ENCODE assay signal across 35 cellular contexts in genomic region chr1:230794431-230794830, GRCh38. TPM values are rescaled to one million over a fixed set of nuclear protein-coding genes. Genes with fewer than 3 reads are reported as not detected.
DNase-seq lines count a peak whose midpoint lies in the region; ATAC-seq and TF ChIP-seq lines count a peak whose summit lies in the region.
"Had no signal": no experiment of that assay in that cellular context is flagged by ENCODE, and none has a peak within 500 bp of the region (broad histone marks: within the 10 kb centered on the region; RNA-seq: fewer than 3 reads in every experiment).

No MANE protein-coding gene starts in this region.

- no peaks in the 10 kb centered on the region for H3K9me2 ChIP-seq in SK-N-SH

- no peak for TF ChIP-seq EP300 in SK-N-SH (IDR thresholded peaks at IDR 0.05; ENCODE audit: borderline replicate concordance in 1 of 2, low read depth in 1 of 2, low read length in 1 of 2)

- H3K36me3 ChIP-seq in SK-N-SH (replicated peaks in 1 of 2; ENCODE audit: control insufficient read depth in 1 of 2, insufficient read depth in 2 of 2, low read length in 1 of 2): no peaks in the 10 kb centered on the region
- H3K36me3 ChIP-seq: colonic mucosa, gastrocnemius medialis, HAP-1, neutrophil, sigmoid colon, SJSA1, uterus had no signal

- H4K20me1 ChIP-seq in SK-N-SH (ENCODE audit: insufficient read depth): no peaks in the 10 kb centered on the region

- H3K4me3 ChIP-seq in AG10803 (ENCODE audit: low read length) (no peak overlapping the region), SK-N-SH (ENCODE audit: low read depth in 2 of 2, low read length in 1 of 2) (no peak overlapping the region)
- H3K4me3 ChIP-seq: A549, colonic mucosa, gastrocnemius medialis, HAP-1, psoas muscle, sigmoid colon, SJSA1, uterus had no signal

- H3K27me3 ChIP-seq in SK-N-SH (ENCODE audit: insufficient read depth): no peaks in the 10 kb centered on the region
- H3K27me3 ChIP-seq: colonic mucosa, gastrocnemius medialis, sigmoid colon, SJSA1, uterus had no signal

- no peaks in the 10 kb centered on the region for H3K9me3 Mint-ChIP-seq in naive thymus-derived CD8-positive, alpha-beta T cell
- H3K9me3 Mint-ChIP-seq in mesothelial cell of epicardium: no peaks in the 10 kb centered on the region
- H3K9me3 Mint-ChIP-seq: activated T-helper 1 cell treated with anti-CD3 and anti-CD28 coated beads, Interleukin-12 subunit alpha, Interleukin-12 subunit beta, Interleukin-2, Interleukin-4 antibody, amounts not matched to agents 30 ng/mL and 10 ng/mL and 1 ng/mL, durations not matched to agents 14 hours and 24 hours and 36 hours; stimulated activated naive B cell treated with anti-CD40 and anti-IgM and Interleukin-4, amounts not matched to agents 10 μg/mL and 1 μg/mL and 100 μg/mL, for 72 hours had no signal

- no peaks in the 10 kb centered on the region for H3F3A ChIP-seq in SK-N-SH (replicated peaks; ENCODE audit: insufficient read depth)

- H3K9me3 ChIP-seq in SK-N-SH: no peaks in the 10 kb centered on the region
- H3K9me3 ChIP-seq: A549, colonic mucosa, gastrocnemius medialis, HAP-1, neutrophil, psoas muscle, sigmoid colon, SJSA1, uterus had no signal

- POLR2A ChIA-PET in SK-N-SH (lab: Yijun Ruan, JAX): no interaction called here
- POLR2A ChIA-PET in naive thymus-derived CD8-positive, alpha-beta T cell (lab: Charles Lee): no interaction called here

- ATAC-seq in naive thymus-derived CD8-positive, alpha-beta T cell: no peak
- no peak for ATAC-seq in GM19023 (IDR thresholded peaks at IDR 0.05; ENCODE audit: unreplicated experiment)
- ATAC-seq: A549; activated CD4-positive, CD25-positive, alpha-beta regulatory T cell treated with anti-CD3 and anti-CD28 coated beads, Interleukin-2, amount 50 U/mL, for 24 hours; esophagus mucosa; gastrocnemius medialis; left lobe of liver; psoas muscle; stimulated activated naive B cell treated with anti-CD40 and anti-IgM and Interleukin-4, amounts not matched to agents 10 μg/mL and 1 μg/mL and 100 μg/mL, for 72 hours had no signal

- no peaks in the 10 kb centered on the region for H3K4me1 ChIP-seq in SK-N-SH (ENCODE audit: control insufficient read depth in 1 of 2, insufficient read depth in 2 of 2, low read depth in 1 of 2, low read length in 1 of 2)
- H3K4me1 ChIP-seq: A549, colonic mucosa, gastrocnemius medialis, HAP-1, psoas muscle, sigmoid colon, SJSA1, uterus had no signal

- CTCF ChIA-PET in SK-N-SH (lab: Yijun Ruan, JAX): interaction anchor here (0.7 to 1.6 kb wide), 3 partner anchors 13 to 151 kb away, joined by 3 to 5 read pairs (median 3); no protein-coding TSS in a partner anchor

- H3K4me1 Mint-ChIP-seq in naive thymus-derived CD8-positive, alpha-beta T cell: peaks cover 0 to 3% (median 0%) of the 10 kb centered on the region in 4 donors
- H3K4me1 Mint-ChIP-seq in mesothelial cell of epicardium: peaks cover 13% of the 10 kb centered on the region
- H3K4me1 Mint-ChIP-seq: stimulated activated naive B cell treated with anti-CD40 and anti-IgM and Interleukin-4, amounts not matched to agents 10 μg/mL and 1 μg/mL and 100 μg/mL, for 72 hours had no signal

- no peak overlapping the region for H3K4me3 Mint-ChIP-seq in naive thymus-derived CD8-positive, alpha-beta T cell
- H3K4me3 Mint-ChIP-seq in mesothelial cell of epicardium: no peak overlapping the region
- H3K4me3 Mint-ChIP-seq: activated T-helper 1 cell treated with anti-CD3 and anti-CD28 coated beads, Interleukin-12 subunit alpha, Interleukin-12 subunit beta, Interleukin-2, Interleukin-4 antibody, amounts not matched to agents 30 ng/mL and 10 ng/mL and 1 ng/mL, durations not matched to agents 14 hours and 24 hours and 36 hours; stimulated activated naive B cell treated with anti-CD40 and anti-IgM and Interleukin-4, amounts not matched to agents 10 μg/mL and 1 μg/mL and 100 μg/mL, for 72 hours had no signal

- H2AFZ ChIP-seq in SK-N-SH (ENCODE audit: low read depth): no peak overlapping the region

- no peaks in the 10 kb centered on the region for H3K79me2 ChIP-seq in SK-N-SH (ENCODE audit: insufficient read depth)

- H3K27ac Mint-ChIP-seq in naive thymus-derived CD8-positive, alpha-beta T cell: no peak overlapping the region
- no peak overlapping the region for H3K27ac Mint-ChIP-seq in mesothelial cell of epicardium
- H3K27ac Mint-ChIP-seq: activated T-helper 1 cell treated with anti-CD3 and anti-CD28 coated beads, Interleukin-12 subunit alpha, Interleukin-12 subunit beta, Interleukin-2, Interleukin-4 antibody, amounts not matched to agents 30 ng/mL and 10 ng/mL and 1 ng/mL, durations not matched to agents 14 hours and 24 hours and 36 hours; stimulated activated naive B cell treated with anti-CD40 and anti-IgM and Interleukin-4, amounts not matched to agents 10 μg/mL and 1 μg/mL and 100 μg/mL, for 72 hours had no signal

- H3K27me3 Mint-ChIP-seq in naive thymus-derived CD8-positive, alpha-beta T cell: peaks cover 1 to 43% (median 22%) of the 10 kb centered on the region in 5 donors
- H3K27me3 Mint-ChIP-seq in mesothelial cell of epicardium (ENCODE audit: low read depth): peaks cover 3% of the 10 kb centered on the region

- no peaks in the 10 kb centered on the region for H3K36me3 Mint-ChIP-seq in naive thymus-derived CD8-positive, alpha-beta T cell
- H3K36me3 Mint-ChIP-seq in mesothelial cell of epicardium: no peaks in the 10 kb centered on the region
- H3K36me3 Mint-ChIP-seq: stimulated activated naive B cell treated with anti-CD40 and anti-IgM and Interleukin-4, amounts not matched to agents 10 μg/mL and 1 μg/mL and 100 μg/mL, for 72 hours had no signal

- TF ChIP-seq CTCF in AG10803 (conservative IDR thresholded peaks at IDR 0.05; ENCODE audit: low read length) (no peak), SK-N-SH (IDR thresholded peaks at IDR 0.05) (no peak), mesothelial cell of epicardium (IDR thresholded peaks at IDR 0.05; ENCODE audit: unreplicated experiment) (no peak)

- WGBS in SK-N-SH (ENCODE audit: low lambda C conversion rate): 19% methylated on average over 5 of the region's 5 CpGs

- no peak for TF ChIP-seq RAD21 in SK-N-SH (IDR thresholded peaks at IDR 0.05; ENCODE audit: low read length)

- peak; percentile 31 for DNase-seq in AG10803 (ENCODE audit: low read depth)
- DNase-seq in EL: peak; percentile 8
- peak; percentile 39 for DNase-seq in SK-N-SH
- peak; percentile 52 for DNase-seq in fibroblast of peridontal ligament (ENCODE audit: extremely low read depth)
- no peak for DNase-seq in activated CD4-positive, CD25-positive, alpha-beta regulatory T cell (lab: John Stamatoyannopoulos, UW)
- DNase-seq in naive thymus-derived CD8-positive, alpha-beta T cell: no peak
- no peak for DNase-seq in mesothelial cell of epicardium (ENCODE audit: low spot score in 2 of 2, unreplicated experiment in 2 of 2)
- DNase-seq: activated CD4-positive, alpha-beta T cell treated with anti-CD3 and anti-CD28 coated beads, Interleukin-2, amount 50 U/mL, for 48 hours; activated naive CD4-positive, alpha-beta T cell treated with anti-CD3 and anti-CD28 coated beads, Interleukin-2, amount 50 U/mL, for 16 hours; colonic mucosa; DMS79; gastrocnemius medialis; mesenchymal stem cell; MM.1S; NCI-H1417 treated with DMSO at 0.1 percent for 48 hours; sigmoid colon; stimulated activated CD4-positive, alpha-beta T cell treated with anti-CD3 and anti-CD28 coated beads, Interleukin-4, amount 100 ng/mL, for 4 hours; stimulated activated naive B cell treated with anti-CD40 and anti-IgM and Interleukin-4, amounts not matched to agents 10 μg/mL and 1 μg/mL and 100 μg/mL, for 72 hours; uterus had no signal

- no peak overlapping the region for H3K4me2 ChIP-seq in SK-N-SH
- H3K4me2 ChIP-seq: A549 had no signal

- H3K9ac ChIP-seq in SK-N-SH: no peak overlapping the region

- H3K27ac ChIP-seq in SK-N-SH (ENCODE audit: low read depth in 2 of 2, low read length in 1 of 2): no peak overlapping the region
- H3K27ac ChIP-seq: A549, colonic mucosa, gastrocnemius medialis, neutrophil, psoas muscle, sigmoid colon, SJSA1, uterus had no signal

TF ChIP-seq in SK-N-SH, 30 proteins besides CTCF, POLR2A, EP300 and RAD21:
- TF ChIP-seq EZH2phosphoT487 (IDR thresholded peaks at IDR 0.05; ENCODE audit: borderline replicate concordance, low read depth) (no peak), RXRA (IDR thresholded peaks at IDR 0.05; ENCODE audit: borderline replicate concordance, low read depth) (no peak), NFIC (IDR thresholded peaks at IDR 0.05; ENCODE audit: borderline replicate concordance) (peak; percentile 58), RCOR1 (IDR thresholded peaks at IDR 0.05; ENCODE audit: low read length) (0 out of 2 replicates have a peak, but pooled peaks have one; percentile 28), RFX5 (IDR thresholded peaks at IDR 0.05; ENCODE audit: low read length) (no peak), MXI1 (IDR thresholded peaks at IDR 0.05; ENCODE audit: low read depth, low read length) (no peak), TCF12 (IDR thresholded peaks at IDR 0.05) (0 out of 2 replicates have a peak, but pooled peaks have one; percentile 13), TEAD4 (IDR thresholded peaks at IDR 0.05; ENCODE audit: borderline replicate concordance, insufficient read depth) (no peak), MEF2A (IDR thresholded peaks at IDR 0.05; ENCODE audit: borderline replicate concordance, low read depth) (no peak)
- TF ChIP-seq, protein P1, sequence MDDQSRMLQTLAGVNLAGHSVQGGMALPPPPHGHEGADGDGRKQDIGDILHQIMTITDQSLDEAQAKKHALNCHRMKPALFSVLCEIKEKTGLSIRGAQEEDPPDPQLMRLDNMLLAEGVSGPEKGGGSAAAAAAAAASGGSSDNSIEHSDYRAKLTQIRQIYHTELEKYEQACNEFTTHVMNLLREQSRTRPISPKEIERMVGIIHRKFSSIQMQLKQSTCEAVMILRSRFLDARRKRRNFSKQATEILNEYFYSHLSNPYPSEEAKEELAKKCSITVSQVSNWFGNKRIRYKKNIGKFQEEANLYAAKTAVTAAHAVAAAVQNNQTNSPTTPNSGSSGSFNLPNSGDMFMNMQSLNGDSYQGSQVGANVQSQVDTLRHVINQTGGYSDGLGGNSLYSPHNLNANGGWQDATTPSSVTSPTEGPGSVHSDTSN (IDR thresholded peaks at IDR 0.05): peak; percentile 11; the same call in 1 of the 2 replicates

RNA-seq across cellular contexts. Expression of gene CAPN9, which starts 47.2 kb away (rescaled TPM):
- polyA plus RNA-seq in SK-N-SH (2012; rRNA removed): not detected in 2 replicates
- polyA plus RNA-seq in SK-N-SH (2012; cell fraction: cytosol; rRNA removed): not detected in 2 replicates
- not detected in 2 replicates for polyA plus RNA-seq in SK-N-SH (2012; cell fraction: nucleus; rRNA removed)
- total RNA-seq in naive thymus-derived CD8-positive, alpha-beta T cell: not detected
- polyA plus RNA-seq in naive thymus-derived CD8-positive, alpha-beta T cell: not detected
- total RNA-seq in mesothelial cell of epicardium: 0.44 to 0.78 TPM (median 0.77 TPM) in 3 replicates
- total RNA-seq: activated T-helper 1 cell treated with anti-CD3 and anti-CD28 coated beads, Interleukin-12 subunit alpha, Interleukin-12 subunit beta, Interleukin-2, Interleukin-4 antibody, amounts not matched to agents 30 ng/mL and 10 ng/mL and 1 ng/mL, durations not matched to agents 14 hours and 24 hours and 36 hours; bronchial epithelial cell; esophagus mucosa; gastrocnemius medialis; HT1080; left lobe of liver; myocyte; psoas muscle; SJSA1; T-helper 1 cell treated with Interleukin-12 subunit alpha and Interleukin-12 subunit beta and Interleukin-4 antibody, amounts not matched to agents 30 ng/mL and 1 ng/mL, for 36 hours; temporal lobe had no signal
- polyA plus RNA-seq: A549, BJ had no signal

Comparison
In these comparisons a context has a peak if more than half of its experiments do, and no peak if none do; other contexts are left out.
1. DNase-seq: peak in AG10803 (single experiment), EL (single experiment), SK-N-SH (single experiment) and fibroblast of peridontal ligament (single experiment); none in activated CD4-positive, CD25-positive, alpha-beta regulatory T cell (0 of 4), naive thymus-derived CD8-positive, alpha-beta T cell (0 of 10) and mesothelial cell of epicardium (0 of 2).